ENCODE assay signal across 11 cellular contexts in genomic region chr7:2660359-2661095, GRCh38. TPM values are rescaled to one million over a fixed set of nuclear protein-coding genes. Genes with fewer than 3 reads are reported as not detected.
DNase-seq lines count a peak whose midpoint lies in the region; ATAC-seq and TF ChIP-seq lines count a peak whose summit lies in the region.
"Had no signal": no experiment of that assay in that cellular context is flagged by ENCODE, and none has a peak within 500 bp of the region (broad histone marks: within the 10 kb centered on the region; RNA-seq: fewer than 3 reads in every experiment).

No MANE protein-coding gene starts in this region.

- H3K27ac Mint-ChIP-seq in endothelial cell (ENCODE audit: unreplicated experiment) = no peak overlapping the region
- H3K27ac Mint-ChIP-seq in activated T-cell treated with anti-CD3 and anti-CD28 coated beads, Interleukin-2, amount 50 U/mL, for 72 hours = no peak overlapping the region

- peaks cover 6% of the 10 kb centered on the region for H3K4me1 Mint-ChIP-seq in endothelial cell (ENCODE audit: unreplicated experiment)
- no peaks in the 10 kb centered on the region for H3K4me1 Mint-ChIP-seq in activated T-cell treated with anti-CD3 and anti-CD28 coated beads, Interleukin-2, amount 50 U/mL, for 72 hours (ENCODE audit: low read depth)

- peaks cover 6% of the 10 kb centered on the region for H3K36me3 Mint-ChIP-seq in endothelial cell (ENCODE audit: low read depth, unreplicated experiment)
- no peaks in the 10 kb centered on the region for H3K36me3 Mint-ChIP-seq in activated T-cell treated with anti-CD3 and anti-CD28 coated beads, Interleukin-2, amount 50 U/mL, for 72 hours (ENCODE audit: insufficient read depth in 2 of 2)

- H3K27me3 ChIP-seq in OCI-LY3 (ENCODE audit: low read depth, low read length) (no peaks in the 10 kb centered on the region), smooth muscle cell (ENCODE audit: low read depth) (no peaks in the 10 kb centered on the region)
- H3K27me3 ChIP-seq: body of pancreas had no signal

- H3K27ac ChIP-seq in OCI-LY3 (ENCODE audit: low read length) (no peak overlapping the region), smooth muscle cell (ENCODE audit: low read depth) (no peak overlapping the region)
- H3K27ac ChIP-seq: body of pancreas had no signal

- DNase-seq in GM12864 (ENCODE audit: low read depth) (no peak), endothelial cell (ENCODE audit: low spot score) (no peak), smooth muscle cell (lab: John Stamatoyannopoulos, UW; ENCODE audit: unreplicated experiment) (no peak)
- DNase-seq in activated T-cell treated with anti-CD3 and anti-CD28 coated beads, Interleukin-2, amount 50 U/mL, for 72 hours = no peak
- no peak for DNase-seq in stimulated activated CD4-positive, alpha-beta T cell treated with anti-CD3 and anti-CD28 coated beads, Interleukin-4, amount 100 ng/mL, for 4 hours
- DNase-seq: activated T-cell treated with anti-CD3 and anti-CD28 coated beads, Interleukin-2, amount 50 U/mL, for 48 hours; body of pancreas; DMS 273 treated with DMSO at 0.1 percent for 48 hours; erythroblast had no signal

- H3K36me3 ChIP-seq in OCI-LY3 (replicated peaks; ENCODE audit: low read depth, low read length) (no peaks in the 10 kb centered on the region), smooth muscle cell (ENCODE audit: low read depth) (no peaks in the 10 kb centered on the region)

- no peak overlapping the region for H3K4me3 Mint-ChIP-seq in endothelial cell (ENCODE audit: unreplicated experiment)
- H3K4me3 Mint-ChIP-seq in activated T-cell treated with anti-CD3 and anti-CD28 coated beads, Interleukin-2, amount 50 U/mL, for 72 hours = no peak overlapping the region

- H4K20me1 ChIP-seq in OCI-LY3 (ENCODE audit: insufficient read depth, low read length) (no peaks in the 10 kb centered on the region), smooth muscle cell (ENCODE audit: low read depth) (peaks cover 65% of the 10 kb centered on the region)

- H2AFZ ChIP-seq in OCI-LY3 (ENCODE audit: low read depth, low read length) (no peak overlapping the region), smooth muscle cell (ENCODE audit: low read depth) (no peak overlapping the region)

- TF ChIP-seq CTCF in GM12864 (IDR thresholded peaks at IDR 0.05; ENCODE audit: low read depth, low read length, missing control alignments) (peak; percentile 20), OCI-LY3 (IDR thresholded peaks at IDR 0.05; ENCODE audit: low read depth, low read length) (peak; percentile 43), endothelial cell (IDR thresholded peaks at IDR 0.05; ENCODE audit: unreplicated experiment) (peak; percentile 52), smooth muscle cell (IDR thresholded peaks at IDR 0.05; ENCODE audit: borderline replicate concordance, insufficient read depth, poor library complexity, severe bottlenecking) (peak; percentile 30)

- H3K9ac ChIP-seq in OCI-LY3 (ENCODE audit: low read length) = no peak overlapping the region
- no peak overlapping the region for H3K9ac ChIP-seq in smooth muscle cell (ENCODE audit: low read depth)

- H3K4me1 ChIP-seq in OCI-LY3 (ENCODE audit: low read length) (no peaks in the 10 kb centered on the region), smooth muscle cell (ENCODE audit: low read depth) (no peaks in the 10 kb centered on the region)
- H3K4me1 ChIP-seq: body of pancreas had no signal

- peaks cover 20% of the 10 kb centered on the region for H3K27me3 Mint-ChIP-seq in endothelial cell (ENCODE audit: unreplicated experiment)
- H3K27me3 Mint-ChIP-seq in activated T-cell treated with anti-CD3 and anti-CD28 coated beads, Interleukin-2, amount 50 U/mL, for 72 hours (ENCODE audit: low read depth) = no peaks in the 10 kb centered on the region

- no peaks in the 10 kb centered on the region for H3K9me3 Mint-ChIP-seq in endothelial cell (ENCODE audit: unreplicated experiment)
- no peaks in the 10 kb centered on the region for H3K9me3 Mint-ChIP-seq in activated T-cell treated with anti-CD3 and anti-CD28 coated beads, Interleukin-2, amount 50 U/mL, for 72 hours

- no peak for ATAC-seq in activated T-cell treated with anti-CD3 and anti-CD28 coated beads, Interleukin-2, amount 50 U/mL, for 72 hours (replicated peaks in 1 of 2)
- ATAC-seq in HG02623 (IDR thresholded peaks at IDR 0.05; ENCODE audit: unreplicated experiment) = no peak
- ATAC-seq: body of pancreas had no signal

- no peaks in the 10 kb centered on the region for H3K9me3 ChIP-seq in OCI-LY3 (ENCODE audit: insufficient read depth, low read length)
- no peaks in the 10 kb centered on the region for H3K9me3 ChIP-seq in smooth muscle cell (replicated peaks; ENCODE audit: low read depth)
- H3K9me3 ChIP-seq: body of pancreas had no signal

- no peak overlapping the region for H3K4me3 ChIP-seq in GM12864 (ENCODE audit: low read depth, low read length)
- no peak overlapping the region for H3K4me3 ChIP-seq in OCI-LY3 (ENCODE audit: low read length)
- no peak overlapping the region for H3K4me3 ChIP-seq in smooth muscle cell
- H3K4me3 ChIP-seq: body of pancreas had no signal

- H3K79me2 ChIP-seq in OCI-LY3 (ENCODE audit: low read length) (no peaks in the 10 kb centered on the region), smooth muscle cell (ENCODE audit: low read depth) (no peaks in the 10 kb centered on the region)

- H3F3A ChIP-seq in smooth muscle cell (ENCODE audit: low read depth) = no peaks in the 10 kb centered on the region

- 91% methylated on average over 13 of the region's 36 CpGs for WGBS in smooth muscle cell (ENCODE audit: low lambda C conversion rate)

- H3K4me2 ChIP-seq in OCI-LY3 (ENCODE audit: low read length) (no peak overlapping the region), smooth muscle cell (no peak overlapping the region)

RNA-seq across cellular contexts. Expression of gene AMZ1, which starts 27.5 kb away (rescaled TPM):
- 0.05 TPM for total RNA-seq in endothelial cell (ENCODE audit: unreplicated experiment)
- total RNA-seq in smooth muscle cell = 1.1 and 1.4 TPM in 2 replicates
- polyA plus RNA-seq in smooth muscle cell = 0.63 and 2.4 TPM in 2 replicates
- total RNA-seq in activated T-cell treated with anti-CD3 and anti-CD28 coated beads, Interleukin-2, amount 50 U/mL, for 72 hours = 1 to 10 TPM in 1 of 2 donors, under 1 TPM in 1; 0.34 to 1.3 TPM
- total RNA-seq: body of pancreas had no signal

RNA-seq across cellular contexts. Expression of gene TTYH3, which starts 28.7 kb away (rescaled TPM):
- total RNA-seq in endothelial cell (ENCODE audit: unreplicated experiment) = 250 TPM
- 42.9 and 51.5 TPM in 2 replicates for total RNA-seq in smooth muscle cell
- 153 and 179 TPM in 2 replicates for polyA plus RNA-seq in smooth muscle cell
- total RNA-seq in activated T-cell treated with anti-CD3 and anti-CD28 coated beads, Interleukin-2, amount 50 U/mL, for 72 hours = 10 to 100 TPM; 30.0 to 36.4 TPM
